ENCODE assay signal across 27 cellular contexts in the genomic region with DNA sequence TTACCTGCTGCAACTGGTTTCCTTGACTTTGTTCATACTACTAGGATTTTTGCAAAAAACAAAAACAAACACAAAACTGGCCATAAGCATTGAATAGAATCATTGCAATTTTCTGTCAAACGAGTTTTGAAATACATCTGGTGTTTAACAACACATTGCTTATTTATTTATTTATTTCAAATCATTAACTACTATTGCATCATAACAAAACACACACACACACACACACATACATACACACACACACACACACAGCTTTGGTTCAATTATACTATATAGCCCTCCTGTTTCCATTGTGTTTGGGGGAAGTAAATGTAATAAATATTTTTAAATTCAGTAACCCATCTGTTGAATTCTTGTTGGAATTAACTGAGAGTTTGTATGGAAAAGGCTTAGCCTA. TPM values are rescaled to one million over a fixed set of nuclear protein-coding genes. Genes with fewer than 3 reads are reported as not detected.
"Had no signal": no experiment of that assay in that cellular context is flagged by ENCODE, and none has a peak within 500 bp of the region (broad histone marks: within the 10 kb centered on the region; RNA-seq: fewer than 3 reads in every experiment).

No MANE protein-coding gene starts in this region.

- H3K9me3 ChIP-seq: esophagus squamous epithelium, gastrocnemius medialis, heart right ventricle, left lung, lower lobe of right lung, mucosa of descending colon had no signal

- H3K27ac ChIP-seq: epithelial cell of prostate, esophagus squamous epithelium, gastrocnemius medialis, heart right ventricle, left lung, lower lobe of right lung had no signal

- H3K4me3 ChIP-seq: esophagus squamous epithelium, gastrocnemius medialis, heart right ventricle, left lung, lower lobe of right lung, mucosa of descending colon had no signal

- DNase-seq: cortex of kidney; effector CD8-positive, alpha-beta T cell; effector memory CD8-positive, alpha-beta T cell; endodermal cell; erythroblast; esophagus squamous epithelium; foreskin fibroblast; foreskin melanocyte; gastrocnemius medialis; glutamatergic neuron; head of caudate nucleus; heart right ventricle; hippocampal formation; left cardiac atrium; left lung; left ventricle myocardium superior; lower lobe of right lung; mesenchymal stem cell; mucosa of descending colon; naive B cell; naive thymus-derived CD8-positive, alpha-beta T cell had no signal

- H3K4me1 ChIP-seq: esophagus squamous epithelium, gastrocnemius medialis, heart right ventricle, left lung, lower lobe of right lung had no signal

- H3K27me3 ChIP-seq: esophagus squamous epithelium, gastrocnemius medialis, heart right ventricle, left lung had no signal

- H3K36me3 ChIP-seq: esophagus squamous epithelium, gastrocnemius medialis, heart right ventricle, left lung, lower lobe of right lung had no signal

- ATAC-seq: effector memory CD8-positive, alpha-beta T cell; esophagus mucosa; gastrocnemius medialis; heart right ventricle; left cardiac atrium; left lung; left ventricle myocardium superior; lower lobe of right lung; mucosa of descending colon; naive thymus-derived CD8-positive, alpha-beta T cell had no signal

- FAIRE-seq: endometrium, islet of Langerhans, keratinocyte had no signal

RNA-seq across cellular contexts. Expression of a gene that starts 43.8 kb away (rescaled TPM):
- total RNA-seq: esophagus mucosa; gastrocnemius medialis; myocyte; naive thymus-derived CD8-positive, alpha-beta T cell had no signal
- polyA plus RNA-seq: keratinocyte; naive thymus-derived CD8-positive, alpha-beta T cell had no signal
